1 cellular context compared by ENCODE assay signal in the genomic region with DNA sequence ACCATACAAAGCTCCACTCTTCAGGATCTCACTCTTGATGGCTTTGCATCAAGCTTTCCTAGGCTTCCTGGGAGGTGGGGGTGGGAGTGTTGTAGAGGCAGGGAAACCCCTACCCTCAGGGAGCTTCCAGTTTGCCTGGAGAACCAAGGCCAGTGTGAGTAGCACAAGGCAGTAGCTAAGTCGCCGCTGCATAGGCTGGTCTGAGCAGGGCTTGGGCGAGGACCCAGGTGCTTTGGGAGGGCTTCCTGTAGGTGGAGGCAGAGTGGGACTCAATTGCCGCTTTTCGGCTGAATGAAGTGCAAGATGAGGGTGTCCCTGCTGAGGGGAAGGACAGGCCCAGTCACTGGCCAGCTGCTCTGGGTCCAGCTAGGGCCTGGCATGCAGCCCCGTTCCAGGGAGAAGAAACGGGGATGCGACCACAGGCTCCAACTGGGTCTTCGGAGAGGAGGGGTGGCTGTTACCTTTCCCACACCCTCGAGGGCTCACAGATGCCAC.
TF ChIP-seq lines count a peak whose summit lies in the region.

No MANE protein-coding gene starts in this region.

TF ChIP-seq in GM23338, 12 proteins besides CTCF, POLR2A, EP300 and RAD21 (continued from another document):
- no peak for TF ChIP-seq ZNF462 (CRISPR knock-in tag; IDR thresholded peaks at IDR 0.05)
- no peak for TF ChIP-seq POLR2AphosphoS5 (IDR thresholded peaks at IDR 0.05; ENCODE audit: low read depth)
- no peak for TF ChIP-seq EZH2phosphoT487 (IDR thresholded peaks at IDR 0.05; ENCODE audit: unreplicated experiment)
- TF ChIP-seq ZNF331 (CRISPR knock-in tag; IDR thresholded peaks at IDR 0.05; ENCODE audit: low read depth) = no peak
- TF ChIP-seq ZNF114 (CRISPR knock-in tag; IDR thresholded peaks at IDR 0.05) = no peak
- no peak for TF ChIP-seq EZH2 (IDR thresholded peaks at IDR 0.05; ENCODE audit: low read depth, unreplicated experiment)
- no peak for TF ChIP-seq STAT1 (IDR thresholded peaks at IDR 0.05; ENCODE audit: unreplicated experiment)
- TF ChIP-seq CREB1 (CRISPR knock-in tag; IDR thresholded peaks at IDR 0.05; ENCODE audit: low read depth) = no peak
- TF ChIP-seq NANOG (IDR thresholded peaks at IDR 0.05; ENCODE audit: borderline replicate concordance) = no peak
- TF ChIP-seq JUNB (IDR thresholded peaks at IDR 0.05; ENCODE audit: unreplicated experiment) = no peak
- TF ChIP-seq, protein P1, sequence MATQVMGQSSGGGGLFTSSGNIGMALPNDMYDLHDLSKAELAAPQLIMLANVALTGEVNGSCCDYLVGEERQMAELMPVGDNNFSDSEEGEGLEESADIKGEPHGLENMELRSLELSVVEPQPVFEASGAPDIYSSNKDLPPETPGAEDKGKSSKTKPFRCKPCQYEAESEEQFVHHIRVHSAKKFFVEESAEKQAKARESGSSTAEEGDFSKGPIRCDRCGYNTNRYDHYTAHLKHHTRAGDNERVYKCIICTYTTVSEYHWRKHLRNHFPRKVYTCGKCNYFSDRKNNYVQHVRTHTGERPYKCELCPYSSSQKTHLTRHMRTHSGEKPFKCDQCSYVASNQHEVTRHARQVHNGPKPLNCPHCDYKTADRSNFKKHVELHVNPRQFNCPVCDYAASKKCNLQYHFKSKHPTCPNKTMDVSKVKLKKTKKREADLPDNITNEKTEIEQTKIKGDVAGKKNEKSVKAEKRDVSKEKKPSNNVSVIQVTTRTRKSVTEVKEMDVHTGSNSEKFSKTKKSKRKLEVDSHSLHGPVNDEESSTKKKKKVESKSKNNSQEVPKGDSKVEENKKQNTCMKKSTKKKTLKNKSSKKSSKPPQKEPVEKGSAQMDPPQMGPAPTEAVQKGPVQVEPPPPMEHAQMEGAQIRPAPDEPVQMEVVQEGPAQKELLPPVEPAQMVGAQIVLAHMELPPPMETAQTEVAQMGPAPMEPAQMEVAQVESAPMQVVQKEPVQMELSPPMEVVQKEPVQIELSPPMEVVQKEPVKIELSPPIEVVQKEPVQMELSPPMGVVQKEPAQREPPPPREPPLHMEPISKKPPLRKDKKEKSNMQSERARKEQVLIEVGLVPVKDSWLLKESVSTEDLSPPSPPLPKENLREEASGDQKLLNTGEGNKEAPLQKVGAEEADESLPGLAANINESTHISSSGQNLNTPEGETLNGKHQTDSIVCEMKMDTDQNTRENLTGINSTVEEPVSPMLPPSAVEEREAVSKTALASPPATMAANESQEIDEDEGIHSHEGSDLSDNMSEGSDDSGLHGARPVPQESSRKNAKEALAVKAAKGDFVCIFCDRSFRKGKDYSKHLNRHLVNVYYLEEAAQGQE (IDR thresholded peaks at IDR 0.05; ENCODE audit: unreplicated experiment) = no peak
